ENCODE assay signal across 18 cellular contexts in genomic region chr7:73434701-73435069, GRCh38. TPM values are rescaled to one million over a fixed set of nuclear protein-coding genes. Genes with fewer than 3 reads are reported as not detected.
DNase-seq lines count a peak whose midpoint lies in the region; ATAC-seq and FAIRE-seq lines count a peak whose summit lies in the region.
"Had no signal": no experiment of that assay in that cellular context is flagged by ENCODE, and none has a peak within 500 bp of the region (broad histone marks: within the 10 kb centered on the region; RNA-seq: fewer than 3 reads in every experiment).

No MANE protein-coding gene starts in this region.

- peaks cover 8% of the 10 kb centered on the region for H3K36me3 Mint-ChIP-seq in activated naive CD4-positive, alpha-beta T cell treated with anti-CD3 and anti-CD28 coated beads, Interleukin-2, amount 10 ng/mL, durations not matched to agents 7 days and 5 days
- peaks cover 0 to 6% of the 10 kb centered on the region in 2 donors for H3K36me3 Mint-ChIP-seq in activated naive CD4-positive, alpha-beta T cell treated with anti-CD3 and anti-CD28 coated beads, Interleukin-2, amount 50 U/mL, for 72 hours
- H3K36me3 Mint-ChIP-seq in activated CD4-positive, alpha-beta memory T cell treated with anti-CD3 and anti-CD28 coated beads, Interleukin-2, amount 10 ng/mL, durations not matched to agents 7 days and 5 days (ENCODE audit: low read depth): peaks cover 10% of the 10 kb centered on the region
- H3K36me3 Mint-ChIP-seq in immature natural killer cell: no peaks in the 10 kb centered on the region
- H3K36me3 Mint-ChIP-seq in stimulated activated memory B cell treated with anti-CD40 and anti-IgM and Interleukin-4, amounts not matched to agents 10 μg/mL and 1 μg/mL and 100 μg/mL, for 72 hours: peaks cover 9% of the 10 kb centered on the region

- WGBS in small intestine, 3 donors: 93 to 97% (median 96%) methylated on average over 26 of the region's 26 CpGs

- H3K27ac Mint-ChIP-seq in activated naive CD4-positive, alpha-beta T cell treated with anti-CD3 and anti-CD28 coated beads, Interleukin-2, amount 10 ng/mL, durations not matched to agents 7 days and 5 days: no peak overlapping the region
- peak overlapping the region in 1 of 2 donors; percentile 22 for H3K27ac Mint-ChIP-seq in activated naive CD4-positive, alpha-beta T cell treated with anti-CD3 and anti-CD28 coated beads, Interleukin-2, amount 50 U/mL, for 72 hours
- H3K27ac Mint-ChIP-seq in activated CD4-positive, alpha-beta memory T cell treated with anti-CD3 and anti-CD28 coated beads, Interleukin-2, amount 10 ng/mL, durations not matched to agents 7 days and 5 days: no peak overlapping the region
- H3K27ac Mint-ChIP-seq in immature natural killer cell: peak overlapping the region in 1 of 6 donors; percentile 35
- H3K27ac Mint-ChIP-seq in stimulated activated memory B cell treated with anti-CD40 and anti-IgM and Interleukin-4, amounts not matched to agents 10 μg/mL and 1 μg/mL and 100 μg/mL, for 72 hours: no peak overlapping the region

- peaks cover 0 to 2% of the 10 kb centered on the region in 2 donors for H3K36me3 ChIP-seq in small intestine (ENCODE audit: control insufficient read depth in 2 of 2, insufficient read depth in 2 of 2, low read length in 2 of 2)
- H3K36me3 ChIP-seq: thoracic aorta had no signal

- H3K9me3 ChIP-seq in small intestine (ENCODE audit: control insufficient read depth, low read depth): no peaks in the 10 kb centered on the region
- H3K9me3 ChIP-seq: lower lobe of right lung, right lobe of liver, thoracic aorta had no signal

- H3K27ac ChIP-seq in small intestine (ENCODE audit: low read depth in 1 of 2, low read length in 1 of 2): no peak overlapping the region
- H3K27ac ChIP-seq: lower lobe of right lung, right lobe of liver, thoracic aorta had no signal

- peaks cover 2% of the 10 kb centered on the region for H3K9me3 Mint-ChIP-seq in activated naive CD4-positive, alpha-beta T cell treated with anti-CD3 and anti-CD28 coated beads, Interleukin-2, amount 10 ng/mL, durations not matched to agents 7 days and 5 days
- no peaks in the 10 kb centered on the region for H3K9me3 Mint-ChIP-seq in activated naive CD4-positive, alpha-beta T cell treated with anti-CD3 and anti-CD28 coated beads, Interleukin-2, amount 50 U/mL, for 72 hours
- peaks cover 3% of the 10 kb centered on the region for H3K9me3 Mint-ChIP-seq in activated CD4-positive, alpha-beta memory T cell treated with anti-CD3 and anti-CD28 coated beads, Interleukin-2, amount 10 ng/mL, durations not matched to agents 7 days and 5 days
- no peaks in the 10 kb centered on the region for H3K9me3 Mint-ChIP-seq in immature natural killer cell
- peaks cover 3% of the 10 kb centered on the region for H3K9me3 Mint-ChIP-seq in stimulated activated memory B cell treated with anti-CD40 and anti-IgM and Interleukin-4, amounts not matched to agents 10 μg/mL and 1 μg/mL and 100 μg/mL, for 72 hours

- peaks cover 25% of the 10 kb centered on the region for H3K27me3 Mint-ChIP-seq in activated naive CD4-positive, alpha-beta T cell treated with anti-CD3 and anti-CD28 coated beads, Interleukin-2, amount 10 ng/mL, durations not matched to agents 7 days and 5 days
- peaks cover 6% of the 10 kb centered on the region for H3K27me3 Mint-ChIP-seq in activated CD4-positive, alpha-beta memory T cell treated with anti-CD3 and anti-CD28 coated beads, Interleukin-2, amount 10 ng/mL, durations not matched to agents 7 days and 5 days
- peaks cover 0 to 8% (median 2%) of the 10 kb centered on the region in 3 donors for H3K27me3 Mint-ChIP-seq in immature natural killer cell (ENCODE audit: low read depth in 3 of 3)
- H3K27me3 Mint-ChIP-seq in stimulated activated memory B cell treated with anti-CD40 and anti-IgM and Interleukin-4, amounts not matched to agents 10 μg/mL and 1 μg/mL and 100 μg/mL, for 72 hours: peaks cover 38% of the 10 kb centered on the region

- CTCF ChIA-PET in activated naive CD4-positive, alpha-beta T cell treated with anti-CD3 and anti-CD28 coated beads, Interleukin-2, amount 10 ng/mL, durations not matched to agents 7 days and 5 days (lab: Charles Lee): no interaction called here
- CTCF ChIA-PET in activated CD4-positive, alpha-beta memory T cell treated with anti-CD3 and anti-CD28 coated beads, Interleukin-2, amount 10 ng/mL, durations not matched to agents 7 days and 5 days (lab: Charles Lee): no interaction called here

- H3K4me1 Mint-ChIP-seq in activated naive CD4-positive, alpha-beta T cell treated with anti-CD3 and anti-CD28 coated beads, Interleukin-2, amount 10 ng/mL, durations not matched to agents 7 days and 5 days: peaks cover 10% of the 10 kb centered on the region
- H3K4me1 Mint-ChIP-seq in activated CD4-positive, alpha-beta memory T cell treated with anti-CD3 and anti-CD28 coated beads, Interleukin-2, amount 10 ng/mL, durations not matched to agents 7 days and 5 days: peaks cover 8% of the 10 kb centered on the region
- peaks cover 0 to 8% of the 10 kb centered on the region in 2 donors for H3K4me1 Mint-ChIP-seq in immature natural killer cell
- peaks cover 19% of the 10 kb centered on the region for H3K4me1 Mint-ChIP-seq in stimulated activated memory B cell treated with anti-CD40 and anti-IgM and Interleukin-4, amounts not matched to agents 10 μg/mL and 1 μg/mL and 100 μg/mL, for 72 hours

- no peak for DNase-seq in activated naive CD4-positive, alpha-beta T cell treated with anti-CD3 and anti-CD28 coated beads, Interleukin-2, amount 10 ng/mL, durations not matched to agents 7 days and 5 days
- no peak for DNase-seq in activated naive CD4-positive, alpha-beta T cell treated with anti-CD3 and anti-CD28 coated beads, Interleukin-2, amount 50 U/mL, for 72 hours (ENCODE audit: low spot score in 2 of 2)
- no peak for DNase-seq in activated CD4-positive, alpha-beta memory T cell treated with anti-CD3 and anti-CD28 coated beads, Interleukin-2, amount 10 ng/mL, durations not matched to agents 7 days and 5 days
- DNase-seq in immature natural killer cell (no peak), small intestine (no peak), NCI-H1092 (lab: John Stamatoyannopoulos, UW) (no peak), H4 (ENCODE audit: low spot score) (no peak)
- DNase-seq: activated CD4-positive, alpha-beta T cell treated with anti-CD3 and anti-CD28 coated beads, Interleukin-2, amount 50 U/mL, for 1 hour; activated effector memory CD4-positive, alpha-beta T cell treated with anti-CD3 and anti-CD28 coated beads, Interleukin-2, amount 50 U/mL, for 16 hours; lower lobe of right lung; NCI-H1694; NCI-H446; nucleus accumbens; right lobe of liver had no signal

- peaks cover 0 to 2% of the 10 kb centered on the region in 2 donors for H3K27me3 ChIP-seq in small intestine (ENCODE audit: control insufficient read depth in 2 of 2, insufficient read depth in 2 of 2, low read length in 2 of 2)
- H3K27me3 ChIP-seq: right lobe of liver had no signal

- no peak for ATAC-seq in activated naive CD4-positive, alpha-beta T cell treated with anti-CD3 and anti-CD28 coated beads, Interleukin-2, amount 50 U/mL, for 72 hours
- no peak for ATAC-seq in stimulated activated memory B cell treated with anti-CD40 and anti-IgM and Interleukin-4, amounts not matched to agents 10 μg/mL and 1 μg/mL and 100 μg/mL, for 72 hours
- ATAC-seq: right lobe of liver had no signal

- POLR2A ChIA-PET in activated CD4-positive, alpha-beta memory T cell treated with anti-CD3 and anti-CD28 coated beads, Interleukin-2, amount 10 ng/mL, durations not matched to agents 7 days and 5 days (lab: Charles Lee): no interaction called here

- FAIRE-seq in small intestine (lab: Jason Lieb, UNC): no peak
- FAIRE-seq: HTR-8/SVneo had no signal

- H3K4me3 ChIP-seq in small intestine (ENCODE audit: low read depth in 1 of 2, low read length in 2 of 2): no peak overlapping the region

- H3K4me1 ChIP-seq in small intestine (ENCODE audit: control insufficient read depth in 2 of 2, insufficient read depth in 1 of 2, low read depth in 1 of 2, low read length in 1 of 2): no peaks in the 10 kb centered on the region
- H3K4me1 ChIP-seq: right lobe of liver had no signal

- H3K4me3 Mint-ChIP-seq in activated naive CD4-positive, alpha-beta T cell treated with anti-CD3 and anti-CD28 coated beads, Interleukin-2, amount 10 ng/mL, durations not matched to agents 7 days and 5 days: peak overlapping the region; percentile 43
- peak overlapping the region; percentile 54 for H3K4me3 Mint-ChIP-seq in activated CD4-positive, alpha-beta memory T cell treated with anti-CD3 and anti-CD28 coated beads, Interleukin-2, amount 10 ng/mL, durations not matched to agents 7 days and 5 days
- H3K4me3 Mint-ChIP-seq in immature natural killer cell: peak overlapping the region; percentile 54 to 78 (median 72)
- H3K4me3 Mint-ChIP-seq in stimulated activated memory B cell treated with anti-CD40 and anti-IgM and Interleukin-4, amounts not matched to agents 10 μg/mL and 1 μg/mL and 100 μg/mL, for 72 hours: peak overlapping the region; percentile 76

RNA-seq across cellular contexts. Expression of gene FZD9, which starts 1.1 kb away (rescaled TPM):
- total RNA-seq in activated naive CD4-positive, alpha-beta T cell treated with anti-CD3 and anti-CD28 coated beads, Interleukin-2, amount 50 U/mL, for 72 hours: under 1 TPM; 0.09 to 0.23 TPM
- total RNA-seq in activated CD4-positive, alpha-beta memory T cell treated with anti-CD3 and anti-CD28 coated beads, Interleukin-2, amount 10 ng/mL, durations not matched to agents 7 days and 5 days: not detected
- polyA plus RNA-seq in immature natural killer cell: under 1 TPM in 1 of 3 donors, not detected in 2; 0.37 TPM
- 1 to 10 TPM in 1 of 3 donors, under 1 TPM in 1, not detected in 1; 0.27 to 3.6 TPM for polyA plus RNA-seq in small intestine
- 0.06 and 0.08 TPM in 2 replicates for total RNA-seq in H4 (2014; rRNA removed; shearing (Covaris generic))
- total RNA-seq: T-helper 2 cell treated with Interferon-gamma antibody and Interleukin-4, amounts not matched to agents 100 ng/mL and 5 ng/mL, for 36 hours had no signal
